ENCODE assay signal across 13 cellular contexts in the genomic region with DNA sequence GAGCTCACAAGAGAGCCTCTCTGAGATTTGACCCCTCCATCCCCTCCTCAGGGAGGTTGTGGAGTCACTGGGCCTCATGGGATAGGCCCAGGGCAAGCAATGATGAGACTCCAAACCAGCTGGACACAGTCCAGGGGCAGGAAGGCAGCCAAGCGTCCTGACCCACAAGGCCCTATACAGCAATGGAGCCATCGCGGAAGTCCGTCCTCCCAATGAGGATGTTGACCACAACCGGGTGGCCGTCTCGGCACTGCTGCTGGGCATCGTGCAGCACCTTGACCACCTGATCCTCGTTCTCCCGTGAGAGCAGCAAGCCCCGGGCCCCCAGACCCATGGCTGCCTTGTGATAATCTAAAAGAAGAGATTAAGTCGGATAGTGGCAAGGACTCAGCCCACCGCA. TPM values are rescaled to one million over a fixed set of nuclear protein-coding genes. Genes with fewer than 3 reads are reported as not detected.
DNase-seq lines count a peak whose midpoint lies in the region; ATAC-seq and TF ChIP-seq lines count a peak whose summit lies in the region.
"Had no signal": no experiment of that assay in that cellular context is flagged by ENCODE, and none has a peak within 500 bp of the region (broad histone marks: within the 10 kb centered on the region; RNA-seq: fewer than 3 reads in every experiment).

No MANE protein-coding gene starts in this region.

- H3K27ac ChIP-seq in IMR-90 (ENCODE audit: insufficient read depth, low read length): no peak overlapping the region
- peak overlapping the region in 1 of 2 donors; percentile 46 for H3K27ac ChIP-seq in left lung
- peak overlapping the region in 4 of 5 donors; percentile 34 to 71 (median 54) for H3K27ac ChIP-seq in stomach

- 73% methylated on average over 2 of the region's 13 CpGs; no CpG with 5 or more reads in 1 of the 2 experiments for WGBS in IMR-90 (ENCODE audit: extremely low coverage in 2 of 2, insufficient read length in 1 of 2), 2 experiments
- 46 to 78% (median 58%) methylated on average over 8 to 13 of the region's 13 CpGs for WGBS in stomach, 5 donors

- H3K4me3 Mint-ChIP-seq in activated T-helper 1 cell treated with anti-CD3 and anti-CD28 coated beads, Interleukin-12 subunit alpha, Interleukin-12 subunit beta, Interleukin-2, Interleukin-4 antibody, amounts not matched to agents 30 ng/mL and 10 ng/mL and 1 ng/mL, durations not matched to agents 14 hours and 24 hours and 36 hours: no peak overlapping the region
- H3K4me3 Mint-ChIP-seq: CD14-positive monocyte; central memory CD8-positive, alpha-beta T cell had no signal

- no peak overlapping the region for H2BK120ac ChIP-seq in IMR-90 (ENCODE audit: low read depth, low read length)

- H4K20me1 ChIP-seq in IMR-90 (ENCODE audit: insufficient read depth, low read length): peaks cover 33% of the 10 kb centered on the region

- H3K9me3 ChIP-seq in IMR-90 (ENCODE audit: control insufficient read depth, insufficient read depth, low read length): peaks cover 2% of the 10 kb centered on the region; the same call in 1 of the 2 replicates
- H3K9me3 ChIP-seq in left lung: no peaks in the 10 kb centered on the region
- H3K9me3 ChIP-seq in stomach: no peaks in the 10 kb centered on the region

- BruUV-seq in IMR-90 (replicated peaks; lab: Mats Ljungman, UMichigan): no TSS peak

- no peak overlapping the region for H3K27ac Mint-ChIP-seq in activated T-helper 1 cell treated with anti-CD3 and anti-CD28 coated beads, Interleukin-12 subunit alpha, Interleukin-12 subunit beta, Interleukin-2, Interleukin-4 antibody, amounts not matched to agents 30 ng/mL and 10 ng/mL and 1 ng/mL, durations not matched to agents 14 hours and 24 hours and 36 hours

- H4K5ac ChIP-seq in IMR-90 (ENCODE audit: low read depth, low read length): no peak overlapping the region

- no peaks in the 10 kb centered on the region for H3K9me3 Mint-ChIP-seq in activated T-helper 1 cell treated with anti-CD3 and anti-CD28 coated beads, Interleukin-12 subunit alpha, Interleukin-12 subunit beta, Interleukin-2, Interleukin-4 antibody, amounts not matched to agents 30 ng/mL and 10 ng/mL and 1 ng/mL, durations not matched to agents 14 hours and 24 hours and 36 hours
- H3K9me3 Mint-ChIP-seq: central memory CD8-positive, alpha-beta T cell had no signal

- no peak overlapping the region for H2AK5ac ChIP-seq in IMR-90 (ENCODE audit: low read depth, low read length)

- no peak for TF ChIP-seq EP300 in stomach (IDR thresholded peaks at IDR 0.05)

- H2BK15ac ChIP-seq in IMR-90 (ENCODE audit: low read depth, low read length): no peak overlapping the region

- intact Hi-C loops in IMR-90 (cut with micrococcal nuclease) (no loop called here), left lung (cut with DNase I) (no loop called here), stomach (cut with DNase I; ENCODE audit: low total_unique reads) (no loop called here)
- intact Hi-C loops in activated T-helper 1 cell treated with anti-CD3 and anti-CD28 coated beads, Interleukin-12 subunit alpha, Interleukin-12 subunit beta, Interleukin-2, Interleukin-4 antibody, amounts not matched to agents 30 ng/mL and 10 ng/mL and 1 ng/mL, durations not matched to agents 14 hours and 24 hours and 36 hours (cut with micrococcal nuclease): no loop called here

- no peak overlapping the region for H3K23ac ChIP-seq in IMR-90 (ENCODE audit: low read depth, low read length)

- H2BK5ac ChIP-seq in IMR-90 (ENCODE audit: low read depth, low read length, poor library complexity, severe bottlenecking): no peak overlapping the region

- TF ChIP-seq POLR2A in IMR-90 (IDR thresholded peaks at IDR 0.05; ENCODE audit: low read depth, low read length) (no peak), stomach (IDR thresholded peaks at IDR 0.05) (no peak)

- peak; percentile 68 for DNase-seq in IMR-90
- peak; percentile 31 for DNase-seq in epidermal melanocyte (ENCODE audit: insufficient read length, low spot score)
- DNase-seq in left lung: no peak
- peak; percentile 43 for DNase-seq in stomach
- no peak for DNase-seq in NCI-H446 (lab: John Stamatoyannopoulos, UW)
- DNase-seq in activated T-helper 1 cell treated with anti-CD3 and anti-CD28 coated beads, Interleukin-12 subunit alpha, Interleukin-12 subunit beta, Interleukin-2, Interleukin-4 antibody, amounts not matched to agents 30 ng/mL and 10 ng/mL and 1 ng/mL, durations not matched to agents 14 hours and 24 hours and 36 hours (ENCODE audit: low spot score): no peak
- DNase-seq in NCI-H2227 treated with DMSO at 0.1 percent for 48 hours (lab: John Stamatoyannopoulos, UW): no peak
- DNase-seq: activated CD8-positive, alpha-beta memory T cell treated with anti-CD3 and anti-CD28 coated beads, Interleukin-2, amount 50 U/mL, for 4 hours; NCI-H524 had no signal

- H3K4me3 ChIP-seq in IMR-90 (ENCODE audit: insufficient read depth, low read depth, low read length) (no peak overlapping the region), left lung (no peak overlapping the region), stomach (no peak overlapping the region)

- H3K27me3 Mint-ChIP-seq in activated T-helper 1 cell treated with anti-CD3 and anti-CD28 coated beads, Interleukin-12 subunit alpha, Interleukin-12 subunit beta, Interleukin-2, Interleukin-4 antibody, amounts not matched to agents 30 ng/mL and 10 ng/mL and 1 ng/mL, durations not matched to agents 14 hours and 24 hours and 36 hours (ENCODE audit: insufficient read depth): no peaks in the 10 kb centered on the region
- H3K27me3 Mint-ChIP-seq: central memory CD8-positive, alpha-beta T cell had no signal

- H3K36me3 ChIP-seq in IMR-90 (ENCODE audit: control insufficient read depth, insufficient read depth, low read length) (peaks cover 94% of the 10 kb centered on the region), left lung (peaks cover 0 to 97% of the 10 kb centered on the region in 2 donors), stomach (peaks cover 50 to 100% (median 95%) of the 10 kb centered on the region in 4 donors)

- POLR2A ChIA-PET in IMR-90 (lab: Charles Lee; ENCODE audit: unreplicated experiment): interaction anchor here (0.8 kb wide), 1 partner anchor 10 kb away, joined by 3 read pairs; no protein-coding TSS in a partner anchor

- peaks cover 15 to 66% of the 10 kb centered on the region in 2 experiments for H3K79me1 ChIP-seq in IMR-90 (ENCODE audit: low read depth in 1 of 2, low read length in 2 of 2)

- H3K14ac ChIP-seq in IMR-90 (replicated peaks; ENCODE audit: low read depth, low read length): no peak overlapping the region

- H2AK9ac ChIP-seq in IMR-90 (replicated peaks; ENCODE audit: low read depth, low read length, poor library complexity): peak overlapping the region; percentile 84

- H3K4me1 Mint-ChIP-seq in activated T-helper 1 cell treated with anti-CD3 and anti-CD28 coated beads, Interleukin-12 subunit alpha, Interleukin-12 subunit beta, Interleukin-2, Interleukin-4 antibody, amounts not matched to agents 30 ng/mL and 10 ng/mL and 1 ng/mL, durations not matched to agents 14 hours and 24 hours and 36 hours (ENCODE audit: low read depth): no peaks in the 10 kb centered on the region
- H3K4me1 Mint-ChIP-seq: CD14-positive monocyte; central memory CD8-positive, alpha-beta T cell had no signal

- H4K91ac ChIP-seq in IMR-90 (ENCODE audit: insufficient read depth, low read depth, low read length): no peak overlapping the region

- no peak overlapping the region for H3K4me2 ChIP-seq in IMR-90 (ENCODE audit: low read depth, low read length)

- no peak overlapping the region for H3K4ac ChIP-seq in IMR-90 (ENCODE audit: low read depth, low read length)

- TF ChIP-seq CTCF in IMR-90 (conservative IDR thresholded peaks at IDR 0.05; ENCODE audit: low read depth, low read length): no peak
- no peak for TF ChIP-seq CTCF in left lung (IDR thresholded peaks at IDR 0.05)
- TF ChIP-seq CTCF in stomach (IDR thresholded peaks at IDR 0.05): no peak

- no peak for TF ChIP-seq RAD21 in IMR-90 (IDR thresholded peaks at IDR 0.05; ENCODE audit: low read length)

- dilution Hi-C loops in IMR-90 (cut with HindIII; ENCODE audit: low sequenced_read_pairs, unreplicated experiment): no loop called here

- peaks cover 27% of the 10 kb centered on the region for H3K36me3 Mint-ChIP-seq in activated T-helper 1 cell treated with anti-CD3 and anti-CD28 coated beads, Interleukin-12 subunit alpha, Interleukin-12 subunit beta, Interleukin-2, Interleukin-4 antibody, amounts not matched to agents 30 ng/mL and 10 ng/mL and 1 ng/mL, durations not matched to agents 14 hours and 24 hours and 36 hours (ENCODE audit: low read depth)

- H2AFZ ChIP-seq in IMR-90 (replicated peaks; ENCODE audit: low read length, poor library complexity): peak overlapping the region; percentile 24

- H3K27me3 ChIP-seq in IMR-90 (ENCODE audit: control insufficient read depth, insufficient read depth, low read length) (no peaks in the 10 kb centered on the region), left lung (no peaks in the 10 kb centered on the region), stomach (no peaks in the 10 kb centered on the region)

- CTCF ChIA-PET in IMR-90 (lab: Yijun Ruan, JAX): no interaction called here

- no peak overlapping the region for H3K18ac ChIP-seq in IMR-90 (ENCODE audit: low read depth, low read length)

- no peak overlapping the region for H3K56ac ChIP-seq in IMR-90 (ENCODE audit: extremely low read depth, insufficient read depth, low read length)

- H4K8ac ChIP-seq in IMR-90 (ENCODE audit: low read depth in 2 of 2, low read length in 2 of 2): no peak overlapping the region

- H3K4me1 ChIP-seq in IMR-90 (ENCODE audit: control insufficient read depth, insufficient read depth, low read length) (no peaks in the 10 kb centered on the region; the same call in 1 of the 2 replicates), left lung (no peaks in the 10 kb centered on the region), stomach (peaks cover 0 to 18% (median 11%) of the 10 kb centered on the region in 4 donors)

- ATAC-seq in IMR-90 (ENCODE audit: low read depth): peak; percentile 61
- ATAC-seq in left lung: peak; percentile 43
- ATAC-seq in GM21619 (IDR thresholded peaks at IDR 0.05; ENCODE audit: unreplicated experiment): no peak

- in situ Hi-C loops in IMR-90 (cut with MboI; ENCODE audit: low sequenced_read_pairs): loop anchor here (10.0 to 25.0 kb wide), 2 partner anchors 140 to 1072 kb away; a partner anchor contains a TSS

- H3K9me1 ChIP-seq in IMR-90 (ENCODE audit: insufficient read depth, low read length): peaks cover 10% of the 10 kb centered on the region; the same call in 1 of the 2 replicates

- no peak overlapping the region for H2BK20ac ChIP-seq in IMR-90 (ENCODE audit: low read depth, low read length)

- H3K9ac ChIP-seq in IMR-90 (ENCODE audit: low read depth, low read length): no peak overlapping the region

RNA-seq across cellular contexts. Expression of a gene that starts 7.9 kb away (rescaled TPM):
- total RNA-seq in IMR-90 (2012; rRNA removed): 18.6 and 19.4 TPM in 2 replicates
- polyA plus RNA-seq in IMR-90 (2012; rRNA removed): 64.9 and 84.7 TPM in 2 replicates
- polyA plus RNA-seq in IMR-90 (2012; cell fraction: cytosol; rRNA removed): 50.7 and 84.5 TPM in 2 replicates
- 87.9 and 261 TPM in 2 replicates for polyA plus RNA-seq in IMR-90 (2012; cell fraction: nucleus; rRNA removed; ENCODE audit: low replicate concordance)
- 10 to 100 TPM; 17.5 to 22.9 TPM for total RNA-seq in left lung
- total RNA-seq in stomach: 10 to 100 TPM in 2 of 5 donors, 1 to 10 TPM in 3; 2.0 to 19.6 (median 9.9) TPM
- polyA plus RNA-seq in stomach: 10 to 100 TPM in 1 of 3 donors, 1 to 10 TPM in 2; 5.5 to 13.5 (median 7.6) TPM
- total RNA-seq in activated T-helper 1 cell treated with anti-CD3 and anti-CD28 coated beads, Interleukin-12 subunit alpha, Interleukin-12 subunit beta, Interleukin-2, Interleukin-4 antibody, amounts not matched to agents 30 ng/mL and 10 ng/mL and 1 ng/mL, durations not matched to agents 14 hours and 24 hours and 36 hours: 1.6 and 1.7 TPM in 2 replicates
- polyA plus RNA-seq: CD14-positive monocyte had no signal

RNA-seq across cellular contexts. Expression of a gene that starts 33.1 kb away (rescaled TPM):
- total RNA-seq in IMR-90 (2012; rRNA removed) (not detected in 2 replicates), left lung (not detected), stomach (not detected)
- polyA plus RNA-seq in IMR-90 (2012; rRNA removed) (not detected in 2 replicates), stomach (not detected)
- polyA plus RNA-seq in IMR-90 (2012; cell fraction: cytosol; rRNA removed): not detected in 2 replicates
- polyA plus RNA-seq in IMR-90 (2012; cell fraction: nucleus; rRNA removed; ENCODE audit: low replicate concordance): not detected in 2 replicates
- total RNA-seq in activated T-helper 1 cell treated with anti-CD3 and anti-CD28 coated beads, Interleukin-12 subunit alpha, Interleukin-12 subunit beta, Interleukin-2, Interleukin-4 antibody, amounts not matched to agents 30 ng/mL and 10 ng/mL and 1 ng/mL, durations not matched to agents 14 hours and 24 hours and 36 hours: not detected in 2 replicates
- total RNA-seq: T-helper 2 cell treated with Interferon-gamma antibody and Interleukin-4, amounts not matched to agents 100 ng/mL and 5 ng/mL, for 36 hours had no signal
- polyA plus RNA-seq: CD14-positive monocyte had no signal

Comparison
In these comparisons a context has a peak if more than half of its experiments do, and no peak if none do; other contexts are left out.
1. DNase-seq: peak in IMR-90 (single experiment), epidermal melanocyte (single experiment) and stomach (single experiment); none in left lung (0 of 2), NCI-H446 (0 of 2), activated T-helper 1 cell treated with anti-CD3 and anti-CD28 coated beads, Interleukin-12 subunit alpha, Interleukin-12 subunit beta, Interleukin-2, Interleukin-4 antibody, amounts not matched to agents 30 ng/mL and 10 ng/mL and 1 ng/mL, durations not matched to agents 14 hours and 24 hours and 36 hours (single experiment) and NCI-H2227 treated with DMSO at 0.1 percent for 48 hours (single experiment).